13 cellular contexts compared by ENCODE assay signal in genomic region chr2:275457-275856, GRCh38. TPM values are rescaled to one million over a fixed set of nuclear protein-coding genes. Genes with fewer than 3 reads are reported as not detected.
DNase-seq lines count a peak whose midpoint lies in the region; ATAC-seq and TF ChIP-seq lines count a peak whose summit lies in the region.
"Had no signal": no experiment of that assay in that cellular context is flagged by ENCODE, and none has a peak within 500 bp of the region (broad histone marks: within the 10 kb centered on the region; RNA-seq: fewer than 3 reads in every experiment).

No MANE protein-coding gene starts in this region.

- H3K4me3 ChIP-seq in OCI-LY7 (ENCODE audit: low read depth, low read length, poor library complexity, severe bottlenecking) (no peak overlapping the region), hepatocyte (no peak overlapping the region)

- H4K20me1 ChIP-seq in OCI-LY7 (ENCODE audit: insufficient read depth, low read length) = peaks cover 45% of the 10 kb centered on the region
- peaks cover 59% of the 10 kb centered on the region for H4K20me1 ChIP-seq in hepatocyte (ENCODE audit: insufficient read depth, poor library complexity, severe bottlenecking)

- intact Hi-C loops in OCI-LY7 (cut with micrococcal nuclease; ENCODE audit: unreplicated experiment) = no loop called here
- intact Hi-C loops in Right ventricle myocardium superior (cut with DNase I) = no loop called here

- no peaks in the 10 kb centered on the region for H3K27me3 ChIP-seq in hepatocyte

- H3K36me3 ChIP-seq in OCI-LY7 (ENCODE audit: insufficient read depth, low read length) (peaks cover 99% of the 10 kb centered on the region), hepatocyte (replicated peaks; ENCODE audit: insufficient read depth, low read depth) (no peaks in the 10 kb centered on the region)

- no peak overlapping the region for H3K27ac ChIP-seq in OCI-LY7 (ENCODE audit: low read depth, low read length, poor library complexity, severe bottlenecking)
- H3K27ac ChIP-seq in hepatocyte = no peak overlapping the region

- H3K9me3 ChIP-seq in OCI-LY7 (ENCODE audit: low read length) (no peaks in the 10 kb centered on the region), hepatocyte (ENCODE audit: low read depth) (no peaks in the 10 kb centered on the region)
- H3K9me3 ChIP-seq: SK-N-SH had no signal

- ATAC-seq in GM18508 (IDR thresholded peaks at IDR 0.05; ENCODE audit: insufficient read depth, unreplicated experiment) = peak; percentile 87
- peak; percentile 96 for ATAC-seq in GM21447 (IDR thresholded peaks at IDR 0.05; ENCODE audit: unreplicated experiment)
- ATAC-seq in HG03108 (IDR thresholded peaks at IDR 0.05; ENCODE audit: unreplicated experiment) = peak; percentile 92
- no peak for ATAC-seq in Right ventricle myocardium superior (ENCODE audit: poor library complexity)
- ATAC-seq: esophagus mucosa, right cardiac atrium had no signal

- 95% methylated on average over 6 of the region's 6 CpGs for WGBS in hepatocyte (ENCODE audit: low lambda C conversion rate, missing lambda C conversion rate)

- H3K4me2 ChIP-seq in OCI-LY7 (ENCODE audit: low read length) = peak overlapping the region; percentile 47
- no peak overlapping the region for H3K4me2 ChIP-seq in hepatocyte
- H3K4me2 ChIP-seq: SK-N-SH had no signal

- no peaks in the 10 kb centered on the region for H3K9me2 ChIP-seq in OCI-LY7 (ENCODE audit: insufficient read depth, low read length)
- H3K9me2 ChIP-seq in hepatocyte (replicated peaks; ENCODE audit: insufficient read depth) = no peaks in the 10 kb centered on the region
- H3K9me2 ChIP-seq: SK-N-SH had no signal

- peak; percentile 52 for DNase-seq in OCI-LY7 (ENCODE audit: low spot score)
- no peak for DNase-seq in Right ventricle myocardium superior
- no peak for DNase-seq in OCI-M2 (lab: John Stamatoyannopoulos, UW; ENCODE audit: unreplicated experiment)
- DNase-seq in hepatocyte (ENCODE audit: low spot score) = no peak
- DNase-seq in COR-L47 (lab: John Stamatoyannopoulos, UW) = no peak
- DNase-seq: NCI-H1930, right cardiac atrium, SK-N-SH had no signal

- POLR2A ChIA-PET in OCI-LY7 (lab: Charles Lee) = interaction anchor here (1.4 to 2.1 kb wide), 3 partner anchors 7 to 10 kb away, joined by 4 to 6 read pairs (median 5); no protein-coding TSS in a partner anchor

- TF ChIP-seq CTCF in OCI-LY7 (conservative IDR thresholded peaks at IDR 0.05; ENCODE audit: low read length) (no peak), hepatocyte (IDR thresholded peaks at IDR 0.05; ENCODE audit: poor library complexity) (no peak)

- H3K79me2 ChIP-seq in OCI-LY7 (ENCODE audit: insufficient read depth, low read depth, low read length) (peaks cover 69% of the 10 kb centered on the region), hepatocyte (peaks cover 71% of the 10 kb centered on the region)

- no peak overlapping the region for H2AFZ ChIP-seq in OCI-LY7 (ENCODE audit: low read length)
- no peak overlapping the region for H2AFZ ChIP-seq in hepatocyte

- CTCF ChIA-PET in OCI-LY7 (lab: Charles Lee; ENCODE audit: unreplicated experiment) = no interaction called here

- H3K4me1 ChIP-seq in OCI-LY7 (ENCODE audit: insufficient read depth, low read length, poor library complexity, severe bottlenecking) (peaks cover 19% of the 10 kb centered on the region), hepatocyte (ENCODE audit: insufficient read depth) (no peaks in the 10 kb centered on the region)

- BruUV-seq in OCI-LY7 (replicated peaks; lab: Mats Ljungman, UMichigan) = no TSS peak

RNA-seq across cellular contexts. Expression of gene ACP1, which starts 10.7 kb away (rescaled TPM):
- total RNA-seq in OCI-LY7 (2014; rRNA removed; shearing (Covaris generic)) = 124 and 126 TPM in 2 replicates
- 99.0 and 114 TPM in 2 replicates for total RNA-seq in OCI-LY7 (2022)
- 68.1 TPM for total RNA-seq in Right ventricle myocardium superior
- total RNA-seq in hepatocyte = 175 and 203 TPM in 2 replicates
- polyA plus RNA-seq in hepatocyte = 193 and 194 TPM in 2 replicates

RNA-seq across cellular contexts. Expression of gene SH3YL1, which starts 11.6 kb away (rescaled TPM):
- total RNA-seq in OCI-LY7 (2014; rRNA removed; shearing (Covaris generic)) = 20.3 and 30.9 TPM in 2 replicates
- 21.3 and 26.6 TPM in 2 replicates for total RNA-seq in OCI-LY7 (2022)
- total RNA-seq in Right ventricle myocardium superior = 7.4 TPM
- 98.3 and 99.8 TPM in 2 replicates for total RNA-seq in hepatocyte
- polyA plus RNA-seq in hepatocyte = 36.3 and 42.7 TPM in 2 replicates

RNA-seq across cellular contexts. Expression of gene ALKAL2, which starts 12.4 kb away (rescaled TPM):
- not detected in 2 replicates for total RNA-seq in OCI-LY7 (2014; rRNA removed; shearing (Covaris generic))
- total RNA-seq in OCI-LY7 (2022) (not detected in 2 replicates), Right ventricle myocardium superior (not detected), hepatocyte (2.9 and 9.0 TPM in 2 replicates)
- 27.5 and 30.4 TPM in 2 replicates for polyA plus RNA-seq in hepatocyte
- total RNA-seq: activated CD8-positive, alpha-beta memory T cell treated with anti-CD3 and anti-CD28 coated beads for 36 hours had no signal
- polyA plus RNA-seq: SK-N-SH had no signal
